19 cellular contexts compared by ENCODE assay signal in the genomic region with DNA sequence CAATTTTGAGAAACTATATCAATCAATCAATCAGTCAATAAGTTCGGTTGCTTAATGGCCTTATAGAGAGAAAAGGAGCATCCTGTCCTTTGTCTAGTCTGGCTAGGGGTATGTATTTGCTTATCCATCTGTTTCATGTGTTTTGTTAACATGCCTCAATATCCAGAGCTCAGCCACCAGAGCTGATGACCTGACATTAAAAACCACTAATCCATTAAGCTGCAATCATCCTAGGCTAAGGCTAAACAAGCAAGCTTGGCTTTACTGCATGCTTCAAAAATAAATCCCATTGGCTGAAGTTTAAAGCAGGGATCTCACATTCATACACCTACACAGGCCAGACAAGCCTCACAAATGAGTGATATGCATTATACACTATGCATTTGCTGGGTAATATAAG.
A peak's percentile ranks its signal among the peaks of the same experiment; 100 is the strongest.
DNase-seq lines count a peak whose midpoint lies in the region; ATAC-seq and TF ChIP-seq lines count a peak whose summit lies in the region.
"Had no signal": no experiment of that assay in that cellular context is flagged by ENCODE, and none has a peak within 500 bp of the region (broad histone marks: within the 10 kb centered on the region; RNA-seq: fewer than 3 reads in every experiment).

No MANE protein-coding gene starts in this region.

- H3K4me1 Mint-ChIP-seq in activated CD4-positive, alpha-beta T cell treated with anti-CD3 and anti-CD28 coated beads for 36 hours: peaks cover 24% of the 10 kb centered on the region
- H3K4me1 Mint-ChIP-seq in activated T-helper 1 cell treated with anti-CD3 and anti-CD28 coated beads, Interleukin-12 subunit alpha, Interleukin-12 subunit beta, Interleukin-2, Interleukin-4 antibody, amounts not matched to agents 30 ng/mL and 10 ng/mL and 1 ng/mL, durations not matched to agents 14 hours and 24 hours and 36 hours (ENCODE audit: low read depth): peaks cover 12% of the 10 kb centered on the region
- H3K4me1 Mint-ChIP-seq: B cell had no signal

- no peak overlapping the region for H3K4me3 ChIP-seq in DND-41 (ENCODE audit: low read depth in 1 of 2, low read length in 2 of 2)
- H3K4me3 ChIP-seq: BLaER1, HAP-1 had no signal

- H3K4me3 Mint-ChIP-seq in activated CD4-positive, alpha-beta T cell treated with anti-CD3 and anti-CD28 coated beads for 36 hours: no peak overlapping the region
- no peak overlapping the region for H3K4me3 Mint-ChIP-seq in activated T-helper 1 cell treated with anti-CD3 and anti-CD28 coated beads, Interleukin-12 subunit alpha, Interleukin-12 subunit beta, Interleukin-2, Interleukin-4 antibody, amounts not matched to agents 30 ng/mL and 10 ng/mL and 1 ng/mL, durations not matched to agents 14 hours and 24 hours and 36 hours
- H3K4me3 Mint-ChIP-seq: B cell; CD4-positive, alpha-beta memory T cell; HFFc6 had no signal

- H3K36me3 Mint-ChIP-seq in activated CD4-positive, alpha-beta T cell treated with anti-CD3 and anti-CD28 coated beads for 36 hours (ENCODE audit: low read depth): peaks cover 22% of the 10 kb centered on the region
- peaks cover 12% of the 10 kb centered on the region for H3K36me3 Mint-ChIP-seq in activated T-helper 1 cell treated with anti-CD3 and anti-CD28 coated beads, Interleukin-12 subunit alpha, Interleukin-12 subunit beta, Interleukin-2, Interleukin-4 antibody, amounts not matched to agents 30 ng/mL and 10 ng/mL and 1 ng/mL, durations not matched to agents 14 hours and 24 hours and 36 hours (ENCODE audit: low read depth)

- H3K9ac ChIP-seq in DND-41 (ENCODE audit: low read depth, low read length): no peak overlapping the region
- H3K9ac ChIP-seq: BLaER1 had no signal

- POLR2A ChIA-PET in activated CD4-positive, alpha-beta T cell treated with anti-CD3 and anti-CD28 coated beads for 36 hours (lab: Charles Lee): no interaction called here

- peak overlapping the region; percentile 93 for H3K27ac ChIP-seq in DND-41 (ENCODE audit: low read length)
- H3K27ac ChIP-seq: 22Rv1, BLaER1, C4-2B had no signal

- peaks cover 22% of the 10 kb centered on the region for H3K9me3 Mint-ChIP-seq in activated CD4-positive, alpha-beta T cell treated with anti-CD3 and anti-CD28 coated beads for 36 hours (ENCODE audit: low read depth)
- H3K9me3 Mint-ChIP-seq in activated T-helper 1 cell treated with anti-CD3 and anti-CD28 coated beads, Interleukin-12 subunit alpha, Interleukin-12 subunit beta, Interleukin-2, Interleukin-4 antibody, amounts not matched to agents 30 ng/mL and 10 ng/mL and 1 ng/mL, durations not matched to agents 14 hours and 24 hours and 36 hours: peaks cover 15% of the 10 kb centered on the region
- H3K9me3 Mint-ChIP-seq: HFFc6 had no signal

- peaks cover 72% of the 10 kb centered on the region for H3K4me1 ChIP-seq in DND-41 (ENCODE audit: insufficient read depth, low read length)
- H3K4me1 ChIP-seq: Caco-2, HAP-1 had no signal

- H3K36me3 ChIP-seq in DND-41 (ENCODE audit: insufficient read depth, low read length): peaks cover 26% of the 10 kb centered on the region
- H3K36me3 ChIP-seq: BLaER1, HAP-1 had no signal

- peaks cover 6% of the 10 kb centered on the region for H3K79me2 ChIP-seq in DND-41 (ENCODE audit: insufficient read depth, low read length)

- CTCF ChIA-PET in activated CD4-positive, alpha-beta T cell treated with anti-CD3 and anti-CD28 coated beads for 36 hours (lab: Charles Lee): interaction anchor here (1.2 kb wide), 1 partner anchor 177 kb away, joined by 3 read pairs; no protein-coding TSS in a partner anchor

- H3K9me3 ChIP-seq in DND-41 (ENCODE audit: insufficient read depth, low read length, severe bottlenecking): peaks cover 27% of the 10 kb centered on the region
- H3K9me3 ChIP-seq: Caco-2, HAP-1 had no signal

- no peak for TF ChIP-seq CTCF in DND-41 (IDR thresholded peaks at IDR 0.05; ENCODE audit: borderline replicate concordance, extremely low read depth, low read length, poor library complexity, severe bottlenecking)

- H3K27me3 ChIP-seq in DND-41 (ENCODE audit: insufficient read depth, low read length, poor library complexity): no peaks in the 10 kb centered on the region
- H3K27me3 ChIP-seq: BLaER1 had no signal

- no peak overlapping the region for H2AFZ ChIP-seq in DND-41 (ENCODE audit: low read depth, low read length)

- H3K27ac Mint-ChIP-seq in activated CD4-positive, alpha-beta T cell treated with anti-CD3 and anti-CD28 coated beads for 36 hours: no peak overlapping the region
- no peak overlapping the region for H3K27ac Mint-ChIP-seq in activated T-helper 1 cell treated with anti-CD3 and anti-CD28 coated beads, Interleukin-12 subunit alpha, Interleukin-12 subunit beta, Interleukin-2, Interleukin-4 antibody, amounts not matched to agents 30 ng/mL and 10 ng/mL and 1 ng/mL, durations not matched to agents 14 hours and 24 hours and 36 hours
- H3K27ac Mint-ChIP-seq: B cell; CD4-positive, alpha-beta memory T cell; HFFc6 had no signal

- no peak overlapping the region for H3K4me2 ChIP-seq in DND-41 (ENCODE audit: insufficient read depth, low read length)
- H3K4me2 ChIP-seq: BLaER1 had no signal

- no peaks in the 10 kb centered on the region for H4K20me1 ChIP-seq in DND-41 (ENCODE audit: insufficient read depth, low read length)
- H4K20me1 ChIP-seq: BLaER1 had no signal

- DNase-seq in DMS153 (lab: John Stamatoyannopoulos, UW) (peak; percentile 6), DMS153 treated with DMSO at 0.1 percent for 48 hours (lab: John Stamatoyannopoulos, UW; ENCODE audit: unreplicated experiment) (no peak), DND-41 (no peak), NCI-H82 (lab: John Stamatoyannopoulos, UW) (peak; percentile 92)
- DNase-seq in activated CD4-positive, alpha-beta T cell treated with anti-CD3 and anti-CD28 coated beads for 36 hours: no peak
- DNase-seq in activated T-helper 1 cell treated with anti-CD3 and anti-CD28 coated beads, Interleukin-12 subunit alpha, Interleukin-12 subunit beta, Interleukin-2, Interleukin-4 antibody, amounts not matched to agents 30 ng/mL and 10 ng/mL and 1 ng/mL, durations not matched to agents 14 hours and 24 hours and 36 hours (ENCODE audit: low spot score): no peak
- DNase-seq: Caco-2; CD4-positive, alpha-beta memory T cell; DMS79; GF-D8; GOT3; HFFc6 had no signal

- H3K27me3 Mint-ChIP-seq in activated CD4-positive, alpha-beta T cell treated with anti-CD3 and anti-CD28 coated beads for 36 hours: no peaks in the 10 kb centered on the region
- no peaks in the 10 kb centered on the region for H3K27me3 Mint-ChIP-seq in activated T-helper 1 cell treated with anti-CD3 and anti-CD28 coated beads, Interleukin-12 subunit alpha, Interleukin-12 subunit beta, Interleukin-2, Interleukin-4 antibody, amounts not matched to agents 30 ng/mL and 10 ng/mL and 1 ng/mL, durations not matched to agents 14 hours and 24 hours and 36 hours (ENCODE audit: insufficient read depth)
- H3K27me3 Mint-ChIP-seq: B cell; CD4-positive, alpha-beta memory T cell had no signal

- intact Hi-C loops in activated CD4-positive, alpha-beta T cell treated with anti-CD3 and anti-CD28 coated beads for 36 hours (cut with DNase I, micrococcal nuclease): no loop called here
- intact Hi-C loops in activated T-helper 1 cell treated with anti-CD3 and anti-CD28 coated beads, Interleukin-12 subunit alpha, Interleukin-12 subunit beta, Interleukin-2, Interleukin-4 antibody, amounts not matched to agents 30 ng/mL and 10 ng/mL and 1 ng/mL, durations not matched to agents 14 hours and 24 hours and 36 hours (cut with micrococcal nuclease): no loop called here

- ATAC-seq in DND-41 (ENCODE audit: insufficient read depth, low read depth): no peak
- ATAC-seq in esophagus mucosa: peak; percentile 83
- no peak for ATAC-seq in GM21381 (IDR thresholded peaks at IDR 0.05; ENCODE audit: unreplicated experiment)
- no peak for ATAC-seq in activated CD4-positive, alpha-beta T cell treated with anti-CD3 and anti-CD28 coated beads for 36 hours

Comparison
In these comparisons a context has a peak if more than half of its experiments do, and no peak if none do; other contexts are left out.
1. DNase-seq: peak in DMS153 (single experiment) and NCI-H82 (single experiment); none in DMS153 treated with DMSO at 0.1 percent for 48 hours (single experiment), DND-41 (single experiment), activated CD4-positive, alpha-beta T cell treated with anti-CD3 and anti-CD28 coated beads for 36 hours (single experiment) and activated T-helper 1 cell treated with anti-CD3 and anti-CD28 coated beads, Interleukin-12 subunit alpha, Interleukin-12 subunit beta, Interleukin-2, Interleukin-4 antibody, amounts not matched to agents 30 ng/mL and 10 ng/mL and 1 ng/mL, durations not matched to agents 14 hours and 24 hours and 36 hours (single experiment).